ENCODE assay signal across 30 cellular contexts in the genomic region with DNA sequence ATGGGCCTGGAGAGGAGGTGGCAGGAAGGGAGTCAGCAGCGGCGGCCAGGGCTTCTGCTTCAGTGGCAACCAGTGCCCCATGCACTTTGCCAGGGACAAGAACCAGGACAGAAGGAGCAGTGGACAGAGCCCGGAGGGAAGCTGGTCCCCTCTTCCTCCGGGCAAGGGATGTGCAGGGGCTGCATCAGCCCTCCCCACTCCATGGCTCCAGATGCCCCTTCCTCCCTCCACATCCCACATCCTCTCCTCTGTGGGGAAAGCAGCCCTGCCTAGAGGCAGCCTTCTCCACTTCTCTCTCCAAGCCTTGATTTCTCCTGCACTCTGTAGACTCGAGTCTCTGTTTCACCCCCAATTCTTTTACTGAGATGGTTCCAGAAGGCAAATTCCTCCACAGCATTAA. TPM values are rescaled to one million over a fixed set of nuclear protein-coding genes. Genes with fewer than 3 reads are reported as not detected.
"Had no signal": no experiment of that assay in that cellular context is flagged by ENCODE, and none has a peak within 500 bp of the region (broad histone marks: within the 10 kb centered on the region; RNA-seq: fewer than 3 reads in every experiment).

No MANE protein-coding gene starts in this region.

- H3K4me1 ChIP-seq: foreskin keratinocyte, gastrocnemius medialis, heart left ventricle had no signal

- H3K9me3 ChIP-seq: gastrocnemius medialis, heart left ventricle had no signal

- H3K4me3 ChIP-seq: gastrocnemius medialis, heart left ventricle had no signal

- H3K27me3 ChIP-seq: brain microvascular endothelial cell, foreskin keratinocyte, gastrocnemius medialis had no signal

- H3K27ac ChIP-seq: brain microvascular endothelial cell, foreskin keratinocyte, gastrocnemius medialis, heart left ventricle had no signal

- DNase-seq: activated CD4-positive, alpha-beta memory T cell treated with anti-CD3 and anti-CD28 coated beads for 36 hours; activated CD4-positive, alpha-beta T cell treated with anti-CD3 and anti-CD28 coated beads for 36 hours; activated CD4-positive, alpha-beta T cell treated with anti-CD3 and anti-CD28 coated beads, Interleukin-2, amount 10 ng/mL, durations not matched to agents 24 days and 14 days; activated CD4-positive, CD25-positive, alpha-beta regulatory T cell; activated CD4-positive, CD25-positive, alpha-beta regulatory T cell treated with anti-CD3 and anti-CD28 coated beads, Interleukin-2, amount 50 U/mL, for 72 hours; activated CD8-positive, alpha-beta T cell treated with anti-CD3 and anti-CD28 coated beads, Interleukin-2, amount 10 ng/mL, durations not matched to agents 7 days and 5 days; activated gamma-delta T cell; activated naive CD4-positive, alpha-beta T cell; activated naive CD4-positive, alpha-beta T cell treated with anti-CD3 and anti-CD28 coated beads, Interleukin-2, amount 10 ng/mL, durations not matched to agents 7 days and 5 days; activated naive CD8-positive, alpha-beta T cell treated with anti-CD3 and anti-CD28 coated beads, Interleukin-2, amount 10 ng/mL, durations not matched to agents 7 days and 5 days; activated T-cell treated with anti-CD3 and anti-CD28 coated beads for 4 hours; activated T-cell treated with anti-CD3 and anti-CD28 coated beads, Interleukin-2, amount 50 U/mL, for 24 hours; activated T-cell treated with anti-CD3 and anti-CD28 coated beads, Interleukin-2, amount 50 U/mL, for 72 hours; brain microvascular endothelial cell; cortex of kidney; dermis blood vessel endothelial cell; effector CD8-positive, alpha-beta T cell; foreskin keratinocyte; gastrocnemius medialis; glutamatergic neuron; heart left ventricle; T-helper 2 cell had no signal

- ATAC-seq: activated CD4-positive, alpha-beta T cell treated with anti-CD3 and anti-CD28 coated beads for 36 hours; activated CD8-positive, alpha-beta T cell treated with anti-CD3 and anti-CD28 coated beads, Interleukin-2, amount 10 ng/mL, durations not matched to agents 7 days and 5 days; activated naive CD4-positive, alpha-beta T cell treated with anti-CD3 and anti-CD28 coated beads, Interleukin-2, amount 50 U/mL, for 72 hours; activated T-cell treated with anti-CD3 and anti-CD28 coated beads, Interleukin-2, amount 50 U/mL, for 72 hours; esophagus mucosa; foreskin keratinocyte; gastrocnemius medialis; heart left ventricle had no signal

- H3K36me3 ChIP-seq: brain microvascular endothelial cell, gastrocnemius medialis, heart left ventricle had no signal

RNA-seq across cellular contexts. Expression of a gene that starts 50.4 kb away (rescaled TPM):
- total RNA-seq: activated CD4-positive, alpha-beta memory T cell treated with anti-CD3 and anti-CD28 coated beads for 36 hours; activated CD4-positive, alpha-beta T cell treated with anti-CD3 and anti-CD28 coated beads for 36 hours; activated CD4-positive, alpha-beta T cell treated with anti-CD3 and anti-CD28 coated beads, Interleukin-2, amount 10 ng/mL, durations not matched to agents 24 days and 14 days; activated CD8-positive, alpha-beta T cell treated with anti-CD3 and anti-CD28 coated beads, Interleukin-2, amount 10 ng/mL, durations not matched to agents 7 days and 5 days; activated naive CD4-positive, alpha-beta T cell treated with anti-CD3 and anti-CD28 coated beads, Interleukin-2, amount 50 U/mL, for 72 hours; activated naive CD8-positive, alpha-beta T cell treated with anti-CD3 and anti-CD28 coated beads, Interleukin-2, amount 10 ng/mL, durations not matched to agents 7 days and 5 days; activated T-cell treated with anti-CD3 and anti-CD28 coated beads, Interleukin-2, amount 50 U/mL, for 72 hours; astrocyte; bronchial epithelial cell; cardiac septum; chondrocyte; dermis blood vessel endothelial cell; epithelial cell of proximal tubule; esophagus mucosa; foreskin keratinocyte; gastrocnemius medialis; heart left ventricle; T-helper 1 cell treated with Interleukin-12 subunit alpha and Interleukin-12 subunit beta and Interleukin-4 antibody, amounts not matched to agents 30 ng/mL and 1 ng/mL, for 36 hours had no signal
- polyA plus RNA-seq: foreskin keratinocyte, heart left ventricle had no signal

RNA-seq across cellular contexts. Expression of a gene that starts 59.8 kb away (rescaled TPM):
- total RNA-seq: cardiac septum had no signal
